Comparison of ENCODE assay signal across 17 cellular contexts in genomic region chr5:95113489-95113888, GRCh38.
DNase-seq lines count a peak whose midpoint lies in the region; ATAC-seq, FAIRE-seq and TF ChIP-seq lines count a peak whose summit lies in the region.
"Had no signal": no experiment of that assay in that cellular context is flagged by ENCODE, and none has a peak within 500 bp of the region (broad histone marks: within the 10 kb centered on the region; RNA-seq: fewer than 3 reads in every experiment).

No MANE protein-coding gene starts in this region.

- H2BK120ac ChIP-seq in H1 (replicated peaks; ENCODE audit: low read depth, low read length) = no peak overlapping the region

- H3K4me3 Mint-ChIP-seq in CD4-positive, alpha-beta T cell = no peak overlapping the region
- H3K4me3 Mint-ChIP-seq: activated T-helper 17 cell treated with anti-CD3 and anti-CD28 coated beads, Interleukin-2, amount 50 U/mL, for 72 hours; brain had no signal

- FAIRE-seq in H1 (lab: Jason Lieb, UNC) = peak; percentile 7
- FAIRE-seq: endometrium, G401.6 had no signal

- no peaks in the 10 kb centered on the region for H3K23me2 ChIP-seq in H1 (ENCODE audit: low read depth, low read length)

- H3K9me3 Mint-ChIP-seq in CD4-positive, alpha-beta T cell = peaks cover 2% of the 10 kb centered on the region

- no peak for ATAC-seq in CD4-positive, alpha-beta T cell (ENCODE audit: poor library complexity)
- no peak for ATAC-seq in GM19023 (IDR thresholded peaks at IDR 0.05; ENCODE audit: unreplicated experiment)
- ATAC-seq: activated T-helper 17 cell treated with anti-CD3 and anti-CD28 coated beads, Interleukin-2, amount 50 U/mL, for 72 hours had no signal

- H4K8ac ChIP-seq in H1 (ENCODE audit: extremely low read depth, insufficient read depth, low read length) = no peak overlapping the region

- no peak overlapping the region for H3K27ac Mint-ChIP-seq in CD4-positive, alpha-beta T cell
- H3K27ac Mint-ChIP-seq: activated T-helper 17 cell treated with anti-CD3 and anti-CD28 coated beads, Interleukin-2, amount 50 U/mL, for 72 hours; brain had no signal

- no peaks in the 10 kb centered on the region for H3K27me3 ChIP-seq in H1 (replicated peaks in 1 of 4; ENCODE audit: control insufficient read depth in 3 of 4, extremely low read depth in 1 of 4, insufficient read depth in 3 of 4, low read length in 3 of 4)
- H3K27me3 ChIP-seq in CD4-positive, alpha-beta T cell (ENCODE audit: control insufficient read depth, insufficient read depth, low read length) = no peaks in the 10 kb centered on the region

- intact Hi-C loops in CD4-positive, alpha-beta T cell (cut with DNase I, micrococcal nuclease) = no loop called here

- no peak overlapping the region for H4K91ac ChIP-seq in H1 (replicated peaks; ENCODE audit: insufficient read length, low read length)

- no peak overlapping the region for H3K9ac ChIP-seq in H1 (replicated peaks in 1 of 4; ENCODE audit: extremely low read depth in 1 of 4, low read depth in 3 of 4, low read length in 3 of 4)

- H4K5ac ChIP-seq in H1 (ENCODE audit: insufficient read length, low read depth, low read length) = no peak overlapping the region

- no peak overlapping the region for H3K23ac ChIP-seq in H1 (ENCODE audit: insufficient read length)

- H3K4me3 ChIP-seq in H1 (ENCODE audit: extremely low read depth in 1 of 4, insufficient read depth in 2 of 4, low read depth in 3 of 4, low read length in 4 of 4) (no peak overlapping the region), mesodermal cell (ENCODE audit: extremely low read depth, insufficient read depth, low read length, poor library complexity, severe bottlenecking) (no peak overlapping the region)
- H3K4me3 ChIP-seq: lung had no signal

- H4K20me1 ChIP-seq in H1 (replicated peaks in 1 of 2; ENCODE audit: control insufficient read depth in 1 of 2, insufficient read depth in 2 of 2, low read length in 2 of 2) = no peaks in the 10 kb centered on the region

- no peak overlapping the region for H3K27ac ChIP-seq in H1 (ENCODE audit: low read depth, low read length)
- H3K27ac ChIP-seq in mesodermal cell (ENCODE audit: low read depth, low read length, severe bottlenecking) = peak overlapping the region; percentile 52
- H3K27ac ChIP-seq in CD4-positive, alpha-beta T cell (ENCODE audit: low read depth, low read length) = no peak overlapping the region

- H3K27me3 Mint-ChIP-seq in CD4-positive, alpha-beta T cell = no peaks in the 10 kb centered on the region
- H3K27me3 Mint-ChIP-seq: brain had no signal

- peaks cover 0 to 7% (median 2%) of the 10 kb centered on the region in 4 experiments; a peak in 4 of 7 replicates for H3K4me1 ChIP-seq in H1 (replicated peaks in 1 of 4; ENCODE audit: control insufficient read depth in 3 of 4, insufficient read depth in 4 of 4, low read length in 3 of 4)
- H3K4me1 ChIP-seq in mesodermal cell (ENCODE audit: control insufficient read depth, insufficient read depth, low read length, poor library complexity, severe bottlenecking) = peaks cover 7% of the 10 kb centered on the region

- 0 out of 2 replicates have a peak overlapping the region, but pooled peaks have one; percentile 22 for H2BK12ac ChIP-seq in H1 (ENCODE audit: low read depth, low read length)

- POLR2A ChIA-PET in H1 (lab: Charles Lee; ENCODE audit: partially characterized antibody) = no interaction called here
- POLR2A ChIA-PET in CD4-positive, alpha-beta T cell (lab: Charles Lee) = no interaction called here

- no peaks in the 10 kb centered on the region for H3K36me3 ChIP-seq in H1 (ENCODE audit: control insufficient read depth in 2 of 4, insufficient read depth in 4 of 4, low read length in 3 of 4)
- no peaks in the 10 kb centered on the region for H3K36me3 ChIP-seq in mesodermal cell (ENCODE audit: control insufficient read depth, insufficient read depth, low read length)

- H3K4ac ChIP-seq in H1 (replicated peaks; ENCODE audit: insufficient read length, low read depth, low read length) = no peak overlapping the region

- no peak overlapping the region for H3K56ac ChIP-seq in H1 (replicated peaks; ENCODE audit: insufficient read length, low read depth, low read length)

- H3K14ac ChIP-seq in H1 (ENCODE audit: insufficient read length) = no peak overlapping the region

- no peaks in the 10 kb centered on the region for H3K4me1 Mint-ChIP-seq in CD4-positive, alpha-beta T cell (ENCODE audit: low read depth)
- H3K4me1 Mint-ChIP-seq: activated T-helper 17 cell treated with anti-CD3 and anti-CD28 coated beads, Interleukin-2, amount 50 U/mL, for 72 hours; brain had no signal

- in situ Hi-C loops in Caki2 (cut with HindIII; ENCODE audit: low pct_unique_long_range_greater_than_20kb, low sequenced_read_pairs) = no loop called here

- peak overlapping the region; percentile 67 for H2AFZ ChIP-seq in H1 (ENCODE audit: low read length)

- DNase-seq in Caki2 (ENCODE audit: low read depth) (peak; percentile 6), M059J (ENCODE audit: low read depth) (peak; percentile 2), H1 (ENCODE audit: low read depth in 1 of 2, low spot score in 2 of 2) (peak in 1 of 2 experiments; percentile 21), NCI-H345 (lab: John Stamatoyannopoulos, UW) (no peak)
- DNase-seq in CD4-positive, alpha-beta T cell = no peak
- DNase-seq in activated CD8-positive, alpha-beta memory T cell treated with anti-CD3 and anti-CD28 coated beads, Interleukin-2, amount 50 U/mL, for 48 hours = no peak
- DNase-seq: activated CD4-positive, alpha-beta T cell treated with anti-CD3 and anti-CD28 coated beads, Interleukin-2, amount 50 U/mL, for 48 hours; NCI-H146; NCI-H748 treated with DMSO at 0.1 percent for 48 hours; stimulated activated CD4-positive, alpha-beta T cell treated with anti-CD3 and anti-CD28 coated beads, Interleukin-1b, Interleukin-23, amount 100 ng/mL, for 48 hours had no signal

- WGBS in H1 (ENCODE audit: extremely low coverage in 1 of 2, insufficient coverage in 1 of 2, insufficient read length in 1 of 2, insufficient replicate concordance in 2 of 2, low coverage in 1 of 2, low lambda C conversion rate in 2 of 2, missing lambda C conversion rate in 1 of 2), 2 experiments = 65% methylated on average over 4 of the region's 4 CpGs; no CpG with 5 or more reads in 1 of the 2 experiments
- 46 to 50% methylated on average over 1 to 3 of the region's 4 CpGs for WGBS in mesodermal cell (ENCODE audit: insufficient coverage in 2 of 2), 2 experiments

- no peak for TF ChIP-seq EP300 in H1 (IDR thresholded peaks at IDR 0.05; ENCODE audit: borderline replicate concordance in 1 of 2, low read depth in 2 of 2, low read length in 2 of 2)

- no peak overlapping the region for H2BK20ac ChIP-seq in H1 (ENCODE audit: low read length)

- 0 out of 2 replicates have a peak overlapping the region, but pooled peaks have one; percentile 61 for H2BK15ac ChIP-seq in H1 (ENCODE audit: low read length)

- 0 out of 2 replicates have a peak overlapping the region, but pooled peaks have one; percentile 55 for H3K18ac ChIP-seq in H1 (ENCODE audit: extremely low read depth, low read length)

- H3K9me3 ChIP-seq in H1 (ENCODE audit: insufficient read depth in 2 of 2, low read depth in 1 of 2, low read length in 1 of 2) (no peaks in the 10 kb centered on the region), mesodermal cell (ENCODE audit: control insufficient read depth, low read length) (no peaks in the 10 kb centered on the region)
- H3K9me3 ChIP-seq in CD4-positive, alpha-beta T cell (ENCODE audit: control insufficient read depth, low read length) = no peaks in the 10 kb centered on the region

- H2AK5ac ChIP-seq in H1 (ENCODE audit: low read depth, low read length) = no peak overlapping the region

- peak overlapping the region in 1 of 2 experiments; percentile 20; a peak in 2 of 4 replicates for H3K4me2 ChIP-seq in H1 (ENCODE audit: insufficient read depth in 1 of 2, low read depth in 2 of 2, low read length in 2 of 2)

- H3K36me3 Mint-ChIP-seq in CD4-positive, alpha-beta T cell (ENCODE audit: low read depth) = no peaks in the 10 kb centered on the region
- H3K36me3 Mint-ChIP-seq: brain had no signal

- TF ChIP-seq CTCF in H1 (IDR thresholded peaks at IDR 0.05; ENCODE audit: control extremely low read depth in 1 of 3, insufficient read depth in 1 of 3, low read depth in 1 of 3, low read length in 3 of 3) = peak in 2 of 3 experiments; percentile 4 to 30; a peak in 2 of 4 replicates
- no peak for TF ChIP-seq CTCF in CD4-positive, alpha-beta T cell (IDR thresholded peaks at IDR 0.05)

- TF ChIP-seq POLR2A in H1 (IDR thresholded peaks at IDR 0.05; ENCODE audit: control extremely low read depth in 1 of 2, low read depth in 2 of 2, low read length in 2 of 2) = no peak

- CTCF ChIA-PET in H1 (lab: Charles Lee; ENCODE audit: partially characterized antibody) = interaction anchor here (1.1 kb wide), 1 partner anchor 65 kb away, joined by 4 read pairs; no protein-coding TSS in a partner anchor
- CTCF ChIA-PET in CD4-positive, alpha-beta T cell (lab: Charles Lee) = no interaction called here

- TF ChIP-seq RAD21 in H1 (IDR thresholded peaks at IDR 0.05 in 1 of 2, conservative IDR thresholded peaks at IDR 0.05 in 1 of 2; ENCODE audit: low read depth in 2 of 2, low read length in 2 of 2) = peak in 1 of 2 experiments; percentile 5; a peak in 1 of 4 replicates

- H3K79me1 ChIP-seq in H1 (ENCODE audit: low read depth, low read length) = no peaks in the 10 kb centered on the region

- H2BK5ac ChIP-seq in H1 (ENCODE audit: low read depth, low read length) = no peak overlapping the region

- H3K79me2 ChIP-seq in H1 (ENCODE audit: control insufficient read depth in 1 of 2, insufficient read depth in 2 of 2, low read length in 2 of 2) = no peaks in the 10 kb centered on the region

TF ChIP-seq in H1, 55 proteins besides CTCF, POLR2A, EP300 and RAD21:
- TF ChIP-seq TAF7 (optimal IDR thresholded peaks at IDR 0.05; ENCODE audit: borderline replicate concordance, low read depth, low read length) (no peak), TEAD4 (IDR thresholded peaks at IDR 0.05; ENCODE audit: low read depth, low read length) (peak; percentile 86), ATF2 (IDR thresholded peaks at IDR 0.05; ENCODE audit: low read length) (no peak), SP1 (IDR thresholded peaks at IDR 0.05; ENCODE audit: low read depth, low read length) (0 out of 2 replicates have a peak, but pooled peaks have one; percentile 7), ASH2L (IDR thresholded peaks at IDR 0.05; ENCODE audit: low read length) (peak; percentile 28), CBX8 (IDR thresholded peaks at IDR 0.05; ENCODE audit: borderline replicate concordance, low read depth, low read length) (no peak), FOSL1 (IDR thresholded peaks at IDR 0.05; ENCODE audit: insufficient read depth, low read depth, low read length) (no peak)

Comparison
In these comparisons a context has a peak if more than half of its experiments do, and no peak if none do; other contexts are left out.
1. DNase-seq: peak in Caki2 (single experiment) and M059J (single experiment); none in NCI-H345 (single experiment), CD4-positive, alpha-beta T cell (0 of 10) and activated CD8-positive, alpha-beta memory T cell treated with anti-CD3 and anti-CD28 coated beads, Interleukin-2, amount 50 U/mL, for 48 hours (single experiment).